ENCODE assay signal across 1 cellular context in the genomic region with DNA sequence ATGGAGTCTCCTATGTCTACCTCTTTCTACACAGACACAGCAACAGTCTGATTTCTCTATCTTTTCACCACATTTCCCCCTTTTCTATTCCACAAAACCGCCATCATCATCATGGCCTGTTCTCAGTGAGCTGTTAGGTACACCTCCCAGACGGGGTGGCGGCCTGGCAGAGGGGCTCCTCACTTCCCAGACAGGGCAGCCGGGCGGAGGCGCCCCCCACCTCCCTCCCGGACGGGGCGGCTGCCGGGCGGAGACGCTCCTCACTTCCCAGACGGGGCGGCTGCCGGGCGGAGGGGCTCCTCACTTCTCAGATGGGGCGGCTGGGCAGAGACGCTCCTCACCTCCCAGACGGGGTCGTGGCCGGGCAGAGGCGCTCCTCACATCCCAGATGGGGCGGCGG. TPM values are rescaled to one million over a fixed set of nuclear protein-coding genes. Genes with fewer than 3 reads are reported as not detected.
"Had no signal": no experiment of that assay in that cellular context is flagged by ENCODE, and none has a peak within 500 bp of the region (broad histone marks: within the 10 kb centered on the region; RNA-seq: fewer than 3 reads in every experiment).

No MANE protein-coding gene starts in this region.

RNA-seq across cellular contexts. Expression of gene APOD, which starts 15.8 kb away (rescaled TPM):
- total RNA-seq: M059J had no signal
